ENCODE assay signal across 1 cellular context in genomic region chr19:54893406-54893805, GRCh38.
TF ChIP-seq lines count a peak whose summit lies in the region.

No MANE protein-coding gene starts in this region.

TF ChIP-seq in GM23338, 12 proteins besides CTCF, POLR2A, EP300 and RAD21 (continued from another document):
- TF ChIP-seq, protein P1, sequence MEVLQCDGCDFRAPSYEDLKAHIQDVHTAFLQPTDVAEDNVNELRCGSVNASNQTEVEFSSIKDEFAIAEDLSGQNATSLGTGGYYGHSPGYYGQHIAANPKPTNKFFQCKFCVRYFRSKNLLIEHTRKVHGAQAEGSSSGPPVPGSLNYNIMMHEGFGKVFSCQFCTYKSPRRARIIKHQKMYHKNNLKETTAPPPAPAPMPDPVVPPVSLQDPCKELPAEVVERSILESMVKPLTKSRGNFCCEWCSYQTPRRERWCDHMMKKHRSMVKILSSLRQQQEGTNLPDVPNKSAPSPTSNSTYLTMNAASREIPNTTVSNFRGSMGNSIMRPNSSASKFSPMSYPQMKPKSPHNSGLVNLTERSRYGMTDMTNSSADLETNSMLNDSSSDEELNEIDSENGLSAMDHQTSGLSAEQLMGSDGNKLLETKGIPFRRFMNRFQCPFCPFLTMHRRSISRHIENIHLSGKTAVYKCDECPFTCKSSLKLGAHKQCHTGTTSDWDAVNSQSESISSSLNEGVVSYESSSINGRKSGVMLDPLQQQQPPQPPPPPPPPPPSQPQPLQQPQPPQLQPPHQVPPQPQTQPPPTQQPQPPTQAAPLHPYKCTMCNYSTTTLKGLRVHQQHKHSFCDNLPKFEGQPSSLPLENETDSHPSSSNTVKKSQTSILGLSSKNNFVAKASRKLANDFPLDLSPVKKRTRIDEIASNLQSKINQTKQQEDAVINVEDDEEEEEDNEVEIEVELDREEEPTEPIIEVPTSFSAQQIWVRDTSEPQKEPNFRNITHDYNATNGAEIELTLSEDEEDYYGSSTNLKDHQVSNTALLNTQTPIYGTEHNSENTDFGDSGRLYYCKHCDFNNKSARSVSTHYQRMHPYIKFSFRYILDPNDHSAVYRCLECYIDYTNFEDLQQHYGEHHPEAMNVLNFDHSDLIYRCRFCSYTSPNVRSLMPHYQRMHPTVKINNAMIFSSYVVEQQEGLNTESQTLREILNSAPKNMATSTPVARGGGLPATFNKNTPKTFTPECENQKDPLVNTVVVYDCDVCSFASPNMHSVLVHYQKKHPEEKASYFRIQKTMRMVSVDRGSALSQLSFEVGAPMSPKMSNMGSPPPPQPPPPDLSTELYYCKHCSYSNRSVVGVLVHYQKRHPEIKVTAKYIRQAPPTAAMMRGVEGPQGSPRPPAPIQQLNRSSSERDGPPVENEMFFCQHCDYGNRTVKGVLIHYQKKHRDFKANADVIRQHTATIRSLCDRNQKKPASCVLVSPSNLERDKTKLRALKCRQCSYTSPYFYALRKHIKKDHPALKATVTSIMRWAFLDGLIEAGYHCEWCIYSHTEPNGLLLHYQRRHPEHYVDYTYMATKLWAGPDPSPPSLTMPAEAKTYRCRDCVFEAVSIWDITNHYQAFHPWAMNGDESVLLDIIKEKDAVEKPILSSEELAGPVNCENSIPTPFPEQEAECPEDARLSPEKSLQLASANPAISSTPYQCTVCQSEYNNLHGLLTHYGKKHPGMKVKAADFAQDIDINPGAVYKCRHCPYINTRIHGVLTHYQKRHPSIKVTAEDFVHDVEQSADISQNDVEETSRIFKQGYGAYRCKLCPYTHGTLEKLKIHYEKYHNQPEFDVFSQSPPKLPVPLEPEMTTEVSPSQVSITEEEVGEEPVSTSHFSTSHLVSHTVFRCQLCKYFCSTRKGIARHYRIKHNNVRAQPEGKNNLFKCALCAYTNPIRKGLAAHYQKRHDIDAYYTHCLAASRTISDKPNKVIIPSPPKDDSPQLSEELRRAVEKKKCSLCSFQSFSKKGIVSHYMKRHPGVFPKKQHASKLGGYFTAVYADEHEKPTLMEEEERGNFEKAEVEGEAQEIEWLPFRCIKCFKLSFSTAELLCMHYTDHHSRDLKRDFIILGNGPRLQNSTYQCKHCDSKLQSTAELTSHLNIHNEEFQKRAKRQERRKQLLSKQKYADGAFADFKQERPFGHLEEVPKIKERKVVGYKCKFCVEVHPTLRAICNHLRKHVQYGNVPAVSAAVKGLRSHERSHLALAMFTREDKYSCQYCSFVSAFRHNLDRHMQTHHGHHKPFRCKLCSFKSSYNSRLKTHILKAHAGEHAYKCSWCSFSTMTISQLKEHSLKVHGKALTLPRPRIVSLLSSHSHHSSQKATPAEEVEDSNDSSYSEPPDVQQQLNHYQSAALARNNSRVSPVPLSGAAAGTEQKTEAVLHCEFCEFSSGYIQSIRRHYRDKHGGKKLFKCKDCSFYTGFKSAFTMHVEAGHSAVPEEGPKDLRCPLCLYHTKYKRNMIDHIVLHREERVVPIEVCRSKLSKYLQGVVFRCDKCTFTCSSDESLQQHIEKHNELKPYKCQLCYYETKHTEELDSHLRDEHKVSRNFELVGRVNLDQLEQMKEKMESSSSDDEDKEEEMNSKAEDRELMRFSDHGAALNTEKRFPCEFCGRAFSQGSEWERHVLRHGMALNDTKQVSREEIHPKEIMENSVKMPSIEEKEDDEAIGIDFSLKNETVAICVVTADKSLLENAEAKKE (CRISPR knock-in tag; IDR thresholded peaks at IDR 0.05): no peak
- no peak for TF ChIP-seq STAT1 (IDR thresholded peaks at IDR 0.05; ENCODE audit: unreplicated experiment)
- TF ChIP-seq ZNF331 (CRISPR knock-in tag; IDR thresholded peaks at IDR 0.05; ENCODE audit: low read depth): no peak
- TF ChIP-seq REST (IDR thresholded peaks at IDR 0.05; ENCODE audit: unreplicated experiment): no peak
- TF ChIP-seq POLR2AphosphoS5 (IDR thresholded peaks at IDR 0.05; ENCODE audit: low read depth): 0 out of 2 replicates have a peak, but pooled peaks have one; percentile 20
TF ChIP-seq in GM23338: peak in this region for 2.
